ENCODE assay signal across 16 cellular contexts in the genomic region with DNA sequence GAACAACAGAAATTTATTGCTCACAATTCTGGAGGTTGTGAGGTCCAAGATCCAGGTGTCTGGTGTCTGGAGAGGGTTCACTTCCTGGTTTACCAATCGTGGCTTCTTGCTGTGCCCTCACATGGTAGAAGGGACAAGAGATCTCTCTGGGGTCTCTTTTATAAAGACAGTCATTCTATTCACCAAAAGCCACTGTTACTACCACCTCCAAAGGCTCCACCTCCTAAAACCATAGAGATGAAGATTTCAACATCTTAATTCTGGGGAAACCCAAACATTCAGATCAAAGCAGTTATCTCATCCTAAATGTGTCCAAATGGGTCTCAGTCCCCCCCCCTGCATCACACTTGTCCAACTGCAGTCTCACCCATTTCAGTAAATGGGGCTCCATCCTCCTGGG.
A peak's percentile ranks its signal among the peaks of the same experiment; 100 is the strongest.
DNase-seq lines count a peak whose midpoint lies in the region; ATAC-seq and TF ChIP-seq lines count a peak whose summit lies in the region.
"Had no signal": no experiment of that assay in that cellular context is flagged by ENCODE, and none has a peak within 500 bp of the region (broad histone marks: within the 10 kb centered on the region; RNA-seq: fewer than 3 reads in every experiment).

No MANE protein-coding gene starts in this region.

- peaks cover 0 to 25% (median 15%) of the 10 kb centered on the region in 5 donors for H3K27me3 Mint-ChIP-seq in naive thymus-derived CD4-positive, alpha-beta T cell
- no peaks in the 10 kb centered on the region for H3K27me3 Mint-ChIP-seq in stimulated activated naive CD8-positive, alpha-beta T cell treated with anti-CD3 and anti-CD28 coated beads, Interleukin-15, amount 100 ng/mL, for 72 hours

- DNase-seq in NOMO-1 (lab: John Stamatoyannopoulos, UW; ENCODE audit: unreplicated experiment in 2 of 2) (peak; percentile 4 to 8), NOMO-1 treated with dmso at 0.1 percent for 144 hours (lab: John Stamatoyannopoulos, UW; ENCODE audit: unreplicated experiment) (no peak), Kasumi-1 (lab: John Stamatoyannopoulos, UW) (no peak)
- DNase-seq in naive thymus-derived CD4-positive, alpha-beta T cell = no peak
- no peak for DNase-seq in stimulated activated naive CD8-positive, alpha-beta T cell treated with anti-CD3 and anti-CD28 coated beads, Interleukin-15, amount 100 ng/mL, for 72 hours
- DNase-seq: AML-193; Caco-2; CD4-positive, alpha-beta T cell; DMS79; GF-D8; H9 had no signal

- H3K4me3 Mint-ChIP-seq in naive thymus-derived CD4-positive, alpha-beta T cell = no peak overlapping the region
- H3K4me3 Mint-ChIP-seq in stimulated activated naive CD8-positive, alpha-beta T cell treated with anti-CD3 and anti-CD28 coated beads, Interleukin-15, amount 100 ng/mL, for 72 hours = no peak overlapping the region
- H3K4me3 Mint-ChIP-seq: CD4-positive, alpha-beta T cell; H9 had no signal

- H3K36me3 ChIP-seq in Loucy (ENCODE audit: insufficient read depth, low read length) = no peaks in the 10 kb centered on the region
- H3K36me3 ChIP-seq in naive thymus-derived CD4-positive, alpha-beta T cell (ENCODE audit: control insufficient read depth in 2 of 3, insufficient read depth in 3 of 3, low read length in 3 of 3) = no peaks in the 10 kb centered on the region

- H3K9ac ChIP-seq in Loucy (ENCODE audit: low read depth, low read length, poor library complexity, severe bottlenecking) = peak overlapping the region; percentile 3

- peaks cover 9 to 18% (median 17%) of the 10 kb centered on the region in 7 donors for H3K4me1 Mint-ChIP-seq in naive thymus-derived CD4-positive, alpha-beta T cell
- H3K4me1 Mint-ChIP-seq in stimulated activated naive CD8-positive, alpha-beta T cell treated with anti-CD3 and anti-CD28 coated beads, Interleukin-15, amount 100 ng/mL, for 72 hours = peaks cover 24% of the 10 kb centered on the region

- intact Hi-C loops in naive thymus-derived CD4-positive, alpha-beta T cell (cut with micrococcal nuclease) = no loop called here

- peaks cover 0 to 14% (median 2%) of the 10 kb centered on the region in 11 donors for H3K9me3 Mint-ChIP-seq in naive thymus-derived CD4-positive, alpha-beta T cell
- H3K9me3 Mint-ChIP-seq in stimulated activated naive CD8-positive, alpha-beta T cell treated with anti-CD3 and anti-CD28 coated beads, Interleukin-15, amount 100 ng/mL, for 72 hours = peaks cover 3 to 17% of the 10 kb centered on the region in 2 donors
- H3K9me3 Mint-ChIP-seq: CD4-positive, alpha-beta T cell had no signal

- H3K36me3 Mint-ChIP-seq in naive thymus-derived CD4-positive, alpha-beta T cell = no peaks in the 10 kb centered on the region

- no peaks in the 10 kb centered on the region for H3K27me3 ChIP-seq in Loucy (ENCODE audit: insufficient read depth, low read length, poor library complexity, severe bottlenecking)
- no peaks in the 10 kb centered on the region for H3K27me3 ChIP-seq in naive thymus-derived CD4-positive, alpha-beta T cell (ENCODE audit: control insufficient read depth in 2 of 2, insufficient read depth in 2 of 2, low read length in 2 of 2)

- peak; percentile 51 for ATAC-seq in naive thymus-derived CD4-positive, alpha-beta T cell
- peak; percentile 48 for ATAC-seq in stimulated activated naive CD8-positive, alpha-beta T cell treated with anti-CD3 and anti-CD28 coated beads, Interleukin-15, amount 100 ng/mL, for 72 hours
- no peak for ATAC-seq in HG03175 (IDR thresholded peaks at IDR 0.05; ENCODE audit: unreplicated experiment)
- ATAC-seq: A549 had no signal

- no peak for TF ChIP-seq CTCF in Loucy (conservative IDR thresholded peaks at IDR 0.05; ENCODE audit: low read length)

- H3K4me1 ChIP-seq in Loucy (ENCODE audit: insufficient read depth, low read length, poor library complexity, severe bottlenecking) = peaks cover 53% of the 10 kb centered on the region
- peaks cover 0 to 7% of the 10 kb centered on the region in 2 donors for H3K4me1 ChIP-seq in naive thymus-derived CD4-positive, alpha-beta T cell (ENCODE audit: control insufficient read depth in 2 of 2, insufficient read depth in 2 of 2, low read length in 2 of 2)
- H3K4me1 ChIP-seq: A549, Caco-2 had no signal

- peak overlapping the region; percentile 53 for H2AFZ ChIP-seq in Loucy (ENCODE audit: low read length)

- H4K20me1 ChIP-seq in Loucy (ENCODE audit: insufficient read depth, low read length, poor library complexity, severe bottlenecking) = no peaks in the 10 kb centered on the region

- H3K79me2 ChIP-seq in Loucy (ENCODE audit: insufficient read depth, low read length) = no peaks in the 10 kb centered on the region

- no peak overlapping the region for H3K27ac Mint-ChIP-seq in naive thymus-derived CD4-positive, alpha-beta T cell
- H3K27ac Mint-ChIP-seq in stimulated activated naive CD8-positive, alpha-beta T cell treated with anti-CD3 and anti-CD28 coated beads, Interleukin-15, amount 100 ng/mL, for 72 hours = peak overlapping the region in 1 of 2 donors; percentile 34
- H3K27ac Mint-ChIP-seq: CD4-positive, alpha-beta T cell; H9 had no signal

- H3K4me3 ChIP-seq in Loucy (ENCODE audit: low read length, poor library complexity, severe bottlenecking) = no peak overlapping the region
- H3K4me3 ChIP-seq in naive thymus-derived CD4-positive, alpha-beta T cell (ENCODE audit: low read length) = no peak overlapping the region
- H3K4me3 ChIP-seq: A549 had no signal

- no peaks in the 10 kb centered on the region for H3K9me2 ChIP-seq in Loucy (replicated peaks; ENCODE audit: low read depth, low read length)

- CTCF ChIA-PET in naive thymus-derived CD4-positive, alpha-beta T cell (lab: Charles Lee) = no interaction called here

- H3K9me3 ChIP-seq in Loucy (ENCODE audit: insufficient read depth, low read depth, low read length) = 0 out of 2 replicates have a peak, but pooled peaks cover 3% of the 10 kb centered on the region
- H3K9me3 ChIP-seq in naive thymus-derived CD4-positive, alpha-beta T cell (ENCODE audit: control insufficient read depth in 2 of 3, low read length in 3 of 3) = no peaks in the 10 kb centered on the region
- H3K9me3 ChIP-seq: Caco-2 had no signal

- no peak overlapping the region for H3K27ac ChIP-seq in naive thymus-derived CD4-positive, alpha-beta T cell (ENCODE audit: low read depth, low read length)
- H3K27ac ChIP-seq: 22Rv1, A549, C4-2B had no signal

- POLR2A ChIA-PET in naive thymus-derived CD4-positive, alpha-beta T cell (lab: Charles Lee) = no interaction called here

- peak overlapping the region; percentile 8 for H3K4me2 ChIP-seq in Loucy (ENCODE audit: low read depth, low read length, poor library complexity, severe bottlenecking)
- H3K4me2 ChIP-seq: A549 had no signal

- H3F3A ChIP-seq in Loucy (ENCODE audit: low read depth) = peaks cover 5% of the 10 kb centered on the region; the same call in 1 of the 2 replicates

Comparison
In these comparisons a context has a peak if more than half of its experiments do, and no peak if none do; other contexts are left out.
1. DNase-seq: peak in NOMO-1 (2 of 2); none in NOMO-1 treated with dmso at 0.1 percent for 144 hours (single experiment), naive thymus-derived CD4-positive, alpha-beta T cell (0 of 9), stimulated activated naive CD8-positive, alpha-beta T cell treated with anti-CD3 and anti-CD28 coated beads, Interleukin-15, amount 100 ng/mL, for 72 hours (0 of 2) and Kasumi-1 (0 of 2).